ENCODE assay signal across 9 cellular contexts in genomic region chr7:17184805-17185689, GRCh38.
DNase-seq lines count a peak whose midpoint lies in the region; ATAC-seq and TF ChIP-seq lines count a peak whose summit lies in the region.
"Had no signal": no experiment of that assay in that cellular context is flagged by ENCODE, and none has a peak within 500 bp of the region (broad histone marks: within the 10 kb centered on the region; RNA-seq: fewer than 3 reads in every experiment).

No MANE protein-coding gene starts in this region.

- no peak overlapping the region for H3K4me3 ChIP-seq in fibroblast of pulmonary artery (replicated peaks; ENCODE audit: low read depth, low read length)

- ATAC-seq in GM21367 (IDR thresholded peaks at IDR 0.05; ENCODE audit: unreplicated experiment) (peak; percentile 10), HG03135 (IDR thresholded peaks at IDR 0.05; ENCODE audit: unreplicated experiment) (peak; percentile 37), Right ventricle myocardium superior (ENCODE audit: poor library complexity) (no peak)

- intact Hi-C loops in Right ventricle myocardium superior (cut with DNase I): no loop called here

- DNase-seq in GM03348 (ENCODE audit: low spot score) (peak; percentile 6), fibroblast of pulmonary artery (ENCODE audit: low read depth) (peak; percentile 11), SIG-M5 (lab: John Stamatoyannopoulos, UW) (no peak), NCI-H2081 treated with DMSO at 0.1 percent for 48 hours (lab: John Stamatoyannopoulos, UW) (no peak), Right ventricle myocardium superior (no peak), NCI-H2171 (lab: John Stamatoyannopoulos, UW) (no peak)
- DNase-seq: activated CD8-positive, alpha-beta memory T cell treated with anti-CD3 and anti-CD28 coated beads for 24 hours had no signal

- no peak for TF ChIP-seq CTCF in fibroblast of pulmonary artery (IDR thresholded peaks at IDR 0.05; ENCODE audit: low read length, missing control alignments)

Comparison
In these comparisons a context has a peak if more than half of its experiments do, and no peak if none do; other contexts are left out.
1. DNase-seq: peak in GM03348 (single experiment) and fibroblast of pulmonary artery (single experiment); none in SIG-M5 (single experiment), NCI-H2081 treated with DMSO at 0.1 percent for 48 hours (single experiment), Right ventricle myocardium superior (single experiment) and NCI-H2171 (single experiment).